Comparison of ENCODE assay signal across 21 cellular contexts in genomic region chr9:36063804-36064447, GRCh38. TPM values are rescaled to one million over a fixed set of nuclear protein-coding genes. Genes with fewer than 3 reads are reported as not detected.
DNase-seq lines count a peak whose midpoint lies in the region; ATAC-seq, FAIRE-seq and TF ChIP-seq lines count a peak whose summit lies in the region.
"Had no signal": no experiment of that assay in that cellular context is flagged by ENCODE, and none has a peak within 500 bp of the region (broad histone marks: within the 10 kb centered on the region; RNA-seq: fewer than 3 reads in every experiment).

No MANE protein-coding gene starts in this region.

- peak; percentile 58 for DNase-seq in HCEC 1CT
- peak; percentile 74 for DNase-seq in adipocyte (ENCODE audit: low read depth)
- DNase-seq in fibroblast of gingiva (ENCODE audit: low read depth): peak; percentile 50
- DNase-seq in skeletal muscle cell (ENCODE audit: low read depth): peak; percentile 55
- no peak for DNase-seq in suprapubic skin (ENCODE audit: low spot score in 2 of 2)
- no peak for DNase-seq in RCC 7860 (ENCODE audit: low spot score)
- DNase-seq: activated CD4-positive, alpha-beta T cell treated with anti-CD3 and anti-CD28 coated beads for 48 hours; CD4-positive, CD25-positive, alpha-beta regulatory T cell; cortex of kidney; hypothalamus; KBM-7; NCI-H1694 treated with DMSO at 0.1 percent for 48 hours; NCI-H748 treated with DMSO at 0.1 percent for 48 hours; nephron progenitor cell; OCI-M1; posterior cingulate gyrus had no signal

- no peak for TF ChIP-seq POLR2A in suprapubic skin (IDR thresholded peaks at IDR 0.05)

- H3K4me1 ChIP-seq in adipocyte (ENCODE audit: control insufficient read depth, insufficient read depth, low read length) (peaks cover 23% of the 10 kb centered on the region), suprapubic skin (no peaks in the 10 kb centered on the region)

- no peaks in the 10 kb centered on the region for H3K9me3 ChIP-seq in adipocyte (ENCODE audit: control insufficient read depth, low read length)
- no peaks in the 10 kb centered on the region for H3K9me3 ChIP-seq in suprapubic skin

- no peak for FAIRE-seq in RCC 7860 (lab: Jason Lieb, UNC)
- FAIRE-seq: frontal cortex, islet of Langerhans had no signal

- H3K9ac ChIP-seq in adipocyte (ENCODE audit: low read length): peak overlapping the region; percentile 65

- H3K36me3 ChIP-seq in adipocyte (ENCODE audit: control insufficient read depth, insufficient read depth, low read length, severe bottlenecking) (peaks cover 77% of the 10 kb centered on the region), suprapubic skin (peaks cover 9% of the 10 kb centered on the region)

- no peak for ATAC-seq in GM21737 (IDR thresholded peaks at IDR 0.05; ENCODE audit: unreplicated experiment)
- ATAC-seq: HCT116, Right ventricle myocardium inferior had no signal

- peak overlapping the region; percentile 28 for H3K4me3 ChIP-seq in adipocyte (ENCODE audit: low read length)
- no peak overlapping the region for H3K4me3 ChIP-seq in skeletal muscle cell (ENCODE audit: low read depth, low read length)
- no peak overlapping the region for H3K4me3 ChIP-seq in suprapubic skin

- TF ChIP-seq EP300 in suprapubic skin (IDR thresholded peaks at IDR 0.05): no peak

- no peak for TF ChIP-seq CTCF in suprapubic skin (IDR thresholded peaks at IDR 0.05)

- 93% methylated on average over 2 of the region's 2 CpGs for WGBS in suprapubic skin

- no peaks in the 10 kb centered on the region for H3K27me3 ChIP-seq in adipocyte (replicated peaks; ENCODE audit: control insufficient read depth, insufficient read depth, low read length)
- H3K27me3 ChIP-seq in suprapubic skin: no peaks in the 10 kb centered on the region

- H3K27ac ChIP-seq in suprapubic skin: no peak overlapping the region

RNA-seq across cellular contexts. Expression of gene RECK, which starts 27.2 kb away (rescaled TPM):
- total RNA-seq in suprapubic skin: 1 to 10 TPM; 3.1 to 6.4 (median 4.0) TPM

Comparison
In these comparisons a context has a peak if more than half of its experiments do, and no peak if none do; other contexts are left out.
1. DNase-seq: peak in HCEC 1CT (single experiment), adipocyte (single experiment), fibroblast of gingiva (single experiment) and skeletal muscle cell (single experiment); none in suprapubic skin (0 of 2) and RCC 7860 (single experiment).